1 cellular context compared by ENCODE assay signal in genomic region chr9:133184971-133185370, GRCh38.
TF ChIP-seq lines count a peak whose summit lies in the region.

No MANE protein-coding gene starts in this region.

TF ChIP-seq in GM23338, 12 proteins besides CTCF, POLR2A, EP300 and RAD21 (continued from another document):
- TF ChIP-seq, protein P1, sequence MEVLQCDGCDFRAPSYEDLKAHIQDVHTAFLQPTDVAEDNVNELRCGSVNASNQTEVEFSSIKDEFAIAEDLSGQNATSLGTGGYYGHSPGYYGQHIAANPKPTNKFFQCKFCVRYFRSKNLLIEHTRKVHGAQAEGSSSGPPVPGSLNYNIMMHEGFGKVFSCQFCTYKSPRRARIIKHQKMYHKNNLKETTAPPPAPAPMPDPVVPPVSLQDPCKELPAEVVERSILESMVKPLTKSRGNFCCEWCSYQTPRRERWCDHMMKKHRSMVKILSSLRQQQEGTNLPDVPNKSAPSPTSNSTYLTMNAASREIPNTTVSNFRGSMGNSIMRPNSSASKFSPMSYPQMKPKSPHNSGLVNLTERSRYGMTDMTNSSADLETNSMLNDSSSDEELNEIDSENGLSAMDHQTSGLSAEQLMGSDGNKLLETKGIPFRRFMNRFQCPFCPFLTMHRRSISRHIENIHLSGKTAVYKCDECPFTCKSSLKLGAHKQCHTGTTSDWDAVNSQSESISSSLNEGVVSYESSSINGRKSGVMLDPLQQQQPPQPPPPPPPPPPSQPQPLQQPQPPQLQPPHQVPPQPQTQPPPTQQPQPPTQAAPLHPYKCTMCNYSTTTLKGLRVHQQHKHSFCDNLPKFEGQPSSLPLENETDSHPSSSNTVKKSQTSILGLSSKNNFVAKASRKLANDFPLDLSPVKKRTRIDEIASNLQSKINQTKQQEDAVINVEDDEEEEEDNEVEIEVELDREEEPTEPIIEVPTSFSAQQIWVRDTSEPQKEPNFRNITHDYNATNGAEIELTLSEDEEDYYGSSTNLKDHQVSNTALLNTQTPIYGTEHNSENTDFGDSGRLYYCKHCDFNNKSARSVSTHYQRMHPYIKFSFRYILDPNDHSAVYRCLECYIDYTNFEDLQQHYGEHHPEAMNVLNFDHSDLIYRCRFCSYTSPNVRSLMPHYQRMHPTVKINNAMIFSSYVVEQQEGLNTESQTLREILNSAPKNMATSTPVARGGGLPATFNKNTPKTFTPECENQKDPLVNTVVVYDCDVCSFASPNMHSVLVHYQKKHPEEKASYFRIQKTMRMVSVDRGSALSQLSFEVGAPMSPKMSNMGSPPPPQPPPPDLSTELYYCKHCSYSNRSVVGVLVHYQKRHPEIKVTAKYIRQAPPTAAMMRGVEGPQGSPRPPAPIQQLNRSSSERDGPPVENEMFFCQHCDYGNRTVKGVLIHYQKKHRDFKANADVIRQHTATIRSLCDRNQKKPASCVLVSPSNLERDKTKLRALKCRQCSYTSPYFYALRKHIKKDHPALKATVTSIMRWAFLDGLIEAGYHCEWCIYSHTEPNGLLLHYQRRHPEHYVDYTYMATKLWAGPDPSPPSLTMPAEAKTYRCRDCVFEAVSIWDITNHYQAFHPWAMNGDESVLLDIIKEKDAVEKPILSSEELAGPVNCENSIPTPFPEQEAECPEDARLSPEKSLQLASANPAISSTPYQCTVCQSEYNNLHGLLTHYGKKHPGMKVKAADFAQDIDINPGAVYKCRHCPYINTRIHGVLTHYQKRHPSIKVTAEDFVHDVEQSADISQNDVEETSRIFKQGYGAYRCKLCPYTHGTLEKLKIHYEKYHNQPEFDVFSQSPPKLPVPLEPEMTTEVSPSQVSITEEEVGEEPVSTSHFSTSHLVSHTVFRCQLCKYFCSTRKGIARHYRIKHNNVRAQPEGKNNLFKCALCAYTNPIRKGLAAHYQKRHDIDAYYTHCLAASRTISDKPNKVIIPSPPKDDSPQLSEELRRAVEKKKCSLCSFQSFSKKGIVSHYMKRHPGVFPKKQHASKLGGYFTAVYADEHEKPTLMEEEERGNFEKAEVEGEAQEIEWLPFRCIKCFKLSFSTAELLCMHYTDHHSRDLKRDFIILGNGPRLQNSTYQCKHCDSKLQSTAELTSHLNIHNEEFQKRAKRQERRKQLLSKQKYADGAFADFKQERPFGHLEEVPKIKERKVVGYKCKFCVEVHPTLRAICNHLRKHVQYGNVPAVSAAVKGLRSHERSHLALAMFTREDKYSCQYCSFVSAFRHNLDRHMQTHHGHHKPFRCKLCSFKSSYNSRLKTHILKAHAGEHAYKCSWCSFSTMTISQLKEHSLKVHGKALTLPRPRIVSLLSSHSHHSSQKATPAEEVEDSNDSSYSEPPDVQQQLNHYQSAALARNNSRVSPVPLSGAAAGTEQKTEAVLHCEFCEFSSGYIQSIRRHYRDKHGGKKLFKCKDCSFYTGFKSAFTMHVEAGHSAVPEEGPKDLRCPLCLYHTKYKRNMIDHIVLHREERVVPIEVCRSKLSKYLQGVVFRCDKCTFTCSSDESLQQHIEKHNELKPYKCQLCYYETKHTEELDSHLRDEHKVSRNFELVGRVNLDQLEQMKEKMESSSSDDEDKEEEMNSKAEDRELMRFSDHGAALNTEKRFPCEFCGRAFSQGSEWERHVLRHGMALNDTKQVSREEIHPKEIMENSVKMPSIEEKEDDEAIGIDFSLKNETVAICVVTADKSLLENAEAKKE (CRISPR knock-in tag; IDR thresholded peaks at IDR 0.05) = no peak
- TF ChIP-seq JUNB (IDR thresholded peaks at IDR 0.05; ENCODE audit: unreplicated experiment) (no peak), STAT1 (IDR thresholded peaks at IDR 0.05; ENCODE audit: unreplicated experiment) (no peak)
